In genomic region chr17:4998666-4999428, GRCh38 we compare ENCODE assay signal across 6 cellular contexts. TPM values are rescaled to one million over a fixed set of nuclear protein-coding genes. Genes with fewer than 3 reads are reported as not detected.
DNase-seq lines count a peak whose midpoint lies in the region; ATAC-seq and TF ChIP-seq lines count a peak whose summit lies in the region.

No MANE protein-coding gene starts in this region.

- H3K9me3 ChIP-seq in mononuclear cell (ENCODE audit: low read depth, low read length), result no peaks in the 10 kb centered on the region

- no peaks in the 10 kb centered on the region for H3K27me3 ChIP-seq in mononuclear cell (ENCODE audit: insufficient read depth, low read length)

- in situ Hi-C loops in GM13976 (cut with MboI; ENCODE audit: low sequenced_read_pairs, unreplicated experiment), result no loop called here

- no peak for TF ChIP-seq CTCF in GM13976 (IDR thresholded peaks at IDR 0.05; ENCODE audit: borderline replicate concordance, control extremely low read depth, extremely low read depth, insufficient read depth, missing control alignments)

- peaks cover 22% of the 10 kb centered on the region for H3K4me1 ChIP-seq in mononuclear cell (ENCODE audit: insufficient read depth, low read length)

- no peaks in the 10 kb centered on the region for H3K27me3 Mint-ChIP-seq in activated naive CD8-positive, alpha-beta T cell

- peak overlapping the region; percentile 81 for H3K4me3 Mint-ChIP-seq in activated naive CD8-positive, alpha-beta T cell

- peak; percentile 78 for DNase-seq in GM13976 (ENCODE audit: low spot score)
- DNase-seq in DMS 273 (lab: John Stamatoyannopoulos, UW; ENCODE audit: unreplicated experiment), result no peak

- H3K4me3 ChIP-seq in mononuclear cell (ENCODE audit: low read length), result peak overlapping the region; percentile 54

- ATAC-seq in GM21381 (IDR thresholded peaks at IDR 0.05; ENCODE audit: unreplicated experiment), result no peak
- ATAC-seq in HG03378 (IDR thresholded peaks at IDR 0.05; ENCODE audit: unreplicated experiment), result no peak

- H3K4me1 Mint-ChIP-seq in activated naive CD8-positive, alpha-beta T cell (ENCODE audit: low read depth), result peaks cover 21% of the 10 kb centered on the region

- H3K9me3 Mint-ChIP-seq in activated naive CD8-positive, alpha-beta T cell (ENCODE audit: low read depth), result no peaks in the 10 kb centered on the region

- H3K27ac Mint-ChIP-seq in activated naive CD8-positive, alpha-beta T cell, result peak overlapping the region; percentile 66

- peaks cover 2% of the 10 kb centered on the region for H3K36me3 Mint-ChIP-seq in activated naive CD8-positive, alpha-beta T cell

RNA-seq across cellular contexts. Expression of gene KIF1C, which starts 1.1 kb away (rescaled TPM):
- 8.1 TPM for total RNA-seq in mononuclear cell

RNA-seq across cellular contexts. Expression of gene INCA1, which starts 1.5 kb away (rescaled TPM):
- total RNA-seq in mononuclear cell, result not detected

RNA-seq across cellular contexts. Expression of gene CAMTA2, which starts 11.4 kb away (rescaled TPM):
- 12.9 TPM for total RNA-seq in mononuclear cell

RNA-seq across cellular contexts. Expression of gene SPAG7, which starts 31.2 kb away (rescaled TPM):
- total RNA-seq in mononuclear cell, result 30.4 TPM

RNA-seq across cellular contexts. Expression of gene SLC52A1, which starts 36.4 kb away (rescaled TPM):
- total RNA-seq in mononuclear cell, result not detected
